In the genomic region with DNA sequence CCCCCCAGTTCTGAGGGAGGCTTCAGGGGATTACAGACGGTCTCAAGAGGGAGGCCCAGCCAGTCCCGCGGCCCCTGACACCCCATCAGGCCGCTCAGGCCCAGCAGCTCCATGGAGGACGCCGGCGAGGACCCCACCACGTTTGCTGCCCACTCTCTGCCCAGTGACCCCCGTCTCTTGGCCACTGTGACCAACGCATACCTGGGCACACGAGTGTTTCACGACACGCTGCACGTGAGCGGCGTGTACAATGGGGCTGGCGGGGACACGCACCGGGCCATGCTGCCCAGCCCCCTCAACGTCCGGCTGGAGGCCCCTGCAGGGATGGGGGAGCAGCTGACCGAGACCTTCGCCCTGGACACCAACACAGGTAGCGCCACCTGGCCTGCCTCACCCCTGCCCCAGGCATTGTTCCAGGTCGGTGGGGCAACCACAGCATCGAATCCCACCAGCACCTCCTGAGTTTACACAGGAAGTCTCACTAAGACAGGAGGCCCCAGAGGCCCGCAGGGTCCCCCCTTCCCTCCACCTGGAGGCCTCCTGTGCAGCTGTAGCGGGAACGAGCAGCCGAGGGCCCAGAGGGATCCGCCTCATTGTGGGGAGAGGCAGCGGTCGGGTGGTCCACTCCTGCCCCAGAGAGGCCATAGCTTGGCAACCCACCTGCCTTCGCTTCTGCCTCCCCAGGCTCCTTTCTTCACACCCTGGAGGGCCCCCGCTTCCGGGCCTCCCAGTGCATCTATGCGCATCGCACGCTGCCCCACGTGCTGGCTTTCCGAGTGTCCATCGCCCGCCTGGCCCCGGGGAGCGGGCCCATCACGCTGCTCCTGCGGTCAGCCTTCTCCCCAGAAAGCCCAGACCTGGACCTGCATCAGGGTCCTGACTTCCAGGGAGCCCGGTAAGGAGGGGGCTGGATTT, we compare ENCODE assay signal across 1 cellular context.
TF ChIP-seq lines count a peak whose summit lies in the region.

No MANE protein-coding gene starts in this region.

TF ChIP-seq in HCT116, 20 proteins besides CTCF, POLR2A, EP300 and RAD21 (continued from another document):
- TF ChIP-seq, protein P1, sequence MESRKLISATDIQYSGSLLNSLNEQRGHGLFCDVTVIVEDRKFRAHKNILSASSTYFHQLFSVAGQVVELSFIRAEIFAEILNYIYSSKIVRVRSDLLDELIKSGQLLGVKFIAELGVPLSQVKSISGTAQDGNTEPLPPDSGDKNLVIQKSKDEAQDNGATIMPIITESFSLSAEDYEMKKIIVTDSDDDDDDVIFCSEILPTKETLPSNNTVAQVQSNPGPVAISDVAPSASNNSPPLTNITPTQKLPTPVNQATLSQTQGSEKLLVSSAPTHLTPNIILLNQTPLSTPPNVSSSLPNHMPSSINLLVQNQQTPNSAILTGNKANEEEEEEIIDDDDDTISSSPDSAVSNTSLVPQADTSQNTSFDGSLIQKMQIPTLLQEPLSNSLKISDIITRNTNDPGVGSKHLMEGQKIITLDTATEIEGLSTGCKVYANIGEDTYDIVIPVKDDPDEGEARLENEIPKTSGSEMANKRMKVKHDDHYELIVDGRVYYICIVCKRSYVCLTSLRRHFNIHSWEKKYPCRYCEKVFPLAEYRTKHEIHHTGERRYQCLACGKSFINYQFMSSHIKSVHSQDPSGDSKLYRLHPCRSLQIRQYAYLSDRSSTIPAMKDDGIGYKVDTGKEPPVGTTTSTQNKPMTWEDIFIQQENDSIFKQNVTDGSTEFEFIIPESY (IDR thresholded peaks at IDR 0.05; ENCODE audit: extremely low read depth, insufficient replicate concordance, low read length): no peak
- TF ChIP-seq TCF7L2 (IDR thresholded peaks at IDR 0.05; ENCODE audit: borderline replicate concordance, extremely low read depth, insufficient read depth, insufficient read length): no peak
- no peak for TF ChIP-seq POLR2AphosphoS5 (IDR thresholded peaks at IDR 0.05; ENCODE audit: low read depth, low read length)
- no peak for TF ChIP-seq CBX3 (IDR thresholded peaks at IDR 0.05; ENCODE audit: low read depth)
- no peak for TF ChIP-seq SP1 (IDR thresholded peaks at IDR 0.05; ENCODE audit: low read depth)
- TF ChIP-seq REST (IDR thresholded peaks at IDR 0.05; ENCODE audit: low read depth): no peak
- no peak for TF ChIP-seq ZNF274 (IDR thresholded peaks at IDR 0.05; ENCODE audit: low read depth, low read length)
- TF ChIP-seq, protein P2, sequence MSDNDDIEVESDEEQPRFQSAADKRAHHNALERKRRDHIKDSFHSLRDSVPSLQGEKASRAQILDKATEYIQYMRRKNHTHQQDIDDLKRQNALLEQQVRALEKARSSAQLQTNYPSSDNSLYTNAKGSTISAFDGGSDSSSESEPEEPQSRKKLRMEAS (IDR thresholded peaks at IDR 0.05): no peak
- no peak for TF ChIP-seq ZFX (IDR thresholded peaks at IDR 0.05)
- TF ChIP-seq EGR1 (IDR thresholded peaks at IDR 0.05; ENCODE audit: low read depth): no peak
- no peak for TF ChIP-seq YY1 (IDR thresholded peaks at IDR 0.05; ENCODE audit: extremely low read depth, insufficient replicate concordance, low read depth, low read length)
- no peak for TF ChIP-seq SRF (IDR thresholded peaks at IDR 0.05; ENCODE audit: low read depth)
TF ChIP-seq in HCT116: peak in this region for 0.
